In the genomic region with DNA sequence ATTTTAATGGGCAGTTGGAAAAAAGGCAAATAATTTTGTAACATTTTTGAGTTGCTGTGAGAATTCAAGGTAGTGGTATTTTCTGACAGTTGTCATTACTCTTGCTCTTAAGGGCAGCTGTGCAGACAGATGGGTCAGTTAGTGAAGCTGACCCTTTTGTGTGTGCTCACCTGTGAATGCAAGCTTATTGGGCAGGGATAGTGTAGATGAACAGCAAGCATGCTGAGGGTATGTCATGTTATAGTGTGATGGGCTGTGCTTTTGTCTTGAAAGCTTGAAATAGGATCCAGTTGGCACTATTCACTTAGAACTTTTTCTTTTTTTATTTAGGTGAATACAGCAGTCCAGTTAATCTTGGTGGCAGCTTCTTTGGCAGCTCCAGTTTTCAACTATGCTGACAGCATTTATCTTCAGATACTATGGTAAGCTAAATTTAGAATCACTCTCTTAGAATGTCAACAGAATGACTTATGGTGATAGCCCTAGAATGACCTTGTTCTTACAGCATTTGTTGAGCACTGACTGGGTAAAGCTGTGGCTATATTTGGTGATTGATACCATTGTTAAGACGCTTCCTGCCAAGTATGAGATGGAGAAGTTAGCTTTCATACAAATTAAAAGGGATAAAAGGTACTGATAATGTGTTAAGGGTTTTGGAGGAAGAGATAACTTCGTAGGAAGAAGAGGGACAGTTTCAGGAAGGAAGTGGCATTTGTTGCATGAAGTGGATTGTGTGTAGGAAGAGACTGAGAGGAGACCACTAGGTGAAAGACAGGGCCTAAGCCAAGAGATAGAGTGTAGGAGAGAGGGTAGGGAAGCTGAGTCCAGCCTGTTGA, we compare ENCODE assay signal across 16 cellular contexts. TPM values are rescaled to one million over a fixed set of nuclear protein-coding genes. Genes with fewer than 3 reads are reported as not detected.
DNase-seq lines count a peak whose midpoint lies in the region; ATAC-seq, FAIRE-seq and TF ChIP-seq lines count a peak whose summit lies in the region.
"Had no signal": no experiment of that assay in that cellular context is flagged by ENCODE, and none has a peak within 500 bp of the region (broad histone marks: within the 10 kb centered on the region; RNA-seq: fewer than 3 reads in every experiment).

No MANE protein-coding gene starts in this region.

- intact Hi-C loops in endothelial cell of umbilical vein (cut with micrococcal nuclease), result no loop called here

- peak overlapping the region; percentile 31 for H3K4me2 ChIP-seq in endothelial cell of umbilical vein (ENCODE audit: insufficient read depth, low read length)

- no peak for ATAC-seq in left lobe of liver
- no peak for ATAC-seq in HG03521 (IDR thresholded peaks at IDR 0.05; ENCODE audit: unreplicated experiment)
- ATAC-seq in GM21576 (IDR thresholded peaks at IDR 0.05; ENCODE audit: unreplicated experiment), result no peak
- ATAC-seq: stimulated activated naive B cell treated with anti-CD40 and anti-IgM and Interleukin-4, amounts not matched to agents 10 μg/mL and 1 μg/mL and 100 μg/mL, for 72 hours had no signal

- CTCF ChIA-PET in endothelial cell of umbilical vein (lab: Charles Lee), result interaction anchor here (0.7 to 1.8 kb wide), 5 partner anchors 10 to 504 kb away, joined by 3 to 4 read pairs (median 4); no protein-coding TSS in a partner anchor

- FAIRE-seq in endothelial cell of umbilical vein (lab: Jason Lieb, UNC), result no peak
- FAIRE-seq: A204.1 had no signal

- H4K20me1 ChIP-seq in endothelial cell of umbilical vein (replicated peaks; ENCODE audit: control insufficient read depth, extremely low read depth, insufficient read depth, low read length), result no peaks in the 10 kb centered on the region

- TF ChIP-seq POLR2A in endothelial cell of umbilical vein (IDR thresholded peaks at IDR 0.05; ENCODE audit: low read depth, low read length), result no peak

- H3K36me3 ChIP-seq in endothelial cell of umbilical vein (ENCODE audit: control insufficient read depth in 2 of 2, extremely low read depth in 1 of 2, insufficient read depth in 2 of 2, low read length in 2 of 2) (peaks cover 5 to 10% of the 10 kb centered on the region in 2 experiments), neutrophil (peaks cover 41% of the 10 kb centered on the region)

- no peaks in the 10 kb centered on the region for H3K27me3 ChIP-seq in endothelial cell of umbilical vein (ENCODE audit: control insufficient read depth in 2 of 2, insufficient read depth in 2 of 2, low read length in 2 of 2)
- no peaks in the 10 kb centered on the region for H3K27me3 ChIP-seq in neutrophil
- H3K27me3 ChIP-seq: SJSA1 had no signal

- H3K27ac ChIP-seq in endothelial cell of umbilical vein (ENCODE audit: insufficient read depth, low read depth, low read length) (peak overlapping the region; percentile 53), neutrophil (peak overlapping the region; percentile 41)
- H3K27ac ChIP-seq: SJSA1 had no signal

- POLR2A ChIA-PET in endothelial cell of umbilical vein (lab: Charles Lee), result no interaction called here

- H3K9ac ChIP-seq in endothelial cell of umbilical vein (replicated peaks; ENCODE audit: extremely low read depth, insufficient read depth, low read length), result no peak overlapping the region

- no TSS peak for BruUV-seq in endothelial cell of umbilical vein (replicated peaks; lab: Mats Ljungman, UMichigan)

- H3K4me1 ChIP-seq in endothelial cell of umbilical vein (ENCODE audit: control insufficient read depth, extremely low read depth, insufficient read depth, low read length) (peaks cover 15% of the 10 kb centered on the region), neutrophil (ENCODE audit: control insufficient read depth in 1 of 2, insufficient read depth in 1 of 2, low read depth in 1 of 2, low read length in 1 of 2) (peaks cover 13 to 15% of the 10 kb centered on the region in 2 experiments)
- H3K4me1 ChIP-seq: SJSA1 had no signal

- no peaks in the 10 kb centered on the region for H3K9me3 ChIP-seq in endothelial cell of umbilical vein (replicated peaks; ENCODE audit: control insufficient read depth, insufficient read depth, low read length)
- no peaks in the 10 kb centered on the region for H3K9me3 ChIP-seq in neutrophil
- H3K9me3 ChIP-seq: SJSA1 had no signal

- dilution Hi-C loops in endothelial cell of umbilical vein (cut with MboI; ENCODE audit: extremely low pct_ligation_motif_present, low sequenced_read_pairs), result no loop called here

- H3K9me1 ChIP-seq in endothelial cell of umbilical vein (replicated peaks; ENCODE audit: control insufficient read depth, extremely low read depth, insufficient read depth, low read length), result no peaks in the 10 kb centered on the region

- H3K4me3 ChIP-seq in endothelial cell of umbilical vein (replicated peaks in 1 of 3; ENCODE audit: insufficient read depth in 1 of 3, low read depth in 1 of 3, low read length in 3 of 3), result no peak overlapping the region
- no peak overlapping the region for H3K4me3 ChIP-seq in neutrophil (ENCODE audit: low read depth in 1 of 2, low read length in 1 of 2)
- H3K4me3 ChIP-seq: SJSA1 had no signal

- no peak overlapping the region for H2AFZ ChIP-seq in endothelial cell of umbilical vein (ENCODE audit: low read depth, low read length)

- TF ChIP-seq CTCF in endothelial cell of umbilical vein (IDR thresholded peaks at IDR 0.05; ENCODE audit: extremely low read depth in 1 of 2, insufficient read depth in 1 of 2, low read depth in 1 of 2, low read length in 2 of 2), result no peak
- no peak for TF ChIP-seq CTCF in neutrophil (IDR thresholded peaks at IDR 0.05)

- H3K79me2 ChIP-seq in endothelial cell of umbilical vein (ENCODE audit: control insufficient read depth, insufficient read depth, low read length), result no peaks in the 10 kb centered on the region

- DNase-seq in NOMO-1 treated with DMSO at 0.1 percent for 48 hours (lab: John Stamatoyannopoulos, UW; ENCODE audit: unreplicated experiment), result peak; percentile 32
- DNase-seq in NOMO-1 treated with dmso at 0.1 percent for 144 hours (lab: John Stamatoyannopoulos, UW; ENCODE audit: unreplicated experiment), result no peak
- peak; percentile 79 for DNase-seq in OCI-M1 (lab: John Stamatoyannopoulos, UW)
- DNase-seq in endothelial cell of umbilical vein (ENCODE audit: low read depth, low spot score), result peak; percentile 82
- DNase-seq in left lobe of liver (ENCODE audit: low spot score), result no peak
- DNase-seq: central memory CD4-positive, alpha-beta T cell; DND-41; glutamatergic neuron; NCI-H2227 treated with DMSO at 0.1 percent for 48 hours; stimulated activated naive B cell treated with anti-CD40 and anti-IgM and Interleukin-4, amounts not matched to agents 10 μg/mL and 1 μg/mL and 100 μg/mL, for 72 hours had no signal

TF ChIP-seq in endothelial cell of umbilical vein, 7 proteins besides CTCF, POLR2A, EP300 and RAD21:
- peak; percentile 15 for TF ChIP-seq JUN (IDR thresholded peaks at IDR 0.05; ENCODE audit: borderline replicate concordance, insufficient read depth, insufficient read length, low read depth)
- no peak for TF ChIP-seq MYC (IDR thresholded peaks at IDR 0.05; ENCODE audit: low read depth, low read length)

RNA-seq across cellular contexts. Expression of a gene that starts 19.5 kb away (rescaled TPM):
- total RNA-seq in endothelial cell of umbilical vein (not detected in 2 replicates), left lobe of liver (0.40 TPM)
- polyA plus RNA-seq in endothelial cell of umbilical vein, result 0.03 TPM in 1 of 2 replicates, not detected in the other
- polyA plus RNA-seq in endothelial cell of umbilical vein (2011; cell fraction: cytosol; rRNA removed), result not detected in 2 replicates
- 0.05 TPM in 1 of 2 replicates, not detected in the other for polyA plus RNA-seq in endothelial cell of umbilical vein (2011; cell fraction: nucleus; rRNA removed)
- not detected in 2 replicates for polyA plus RNA-seq in endothelial cell of umbilical vein (2012)
- polyA minus RNA-seq in endothelial cell of umbilical vein, result 0.13 TPM in 1 of 2 replicates, not detected in the other
- not detected for polyA minus RNA-seq in endothelial cell of umbilical vein (2011; cell fraction: cytosol; rRNA and poly(A)+ RNA removed)
- not detected in 2 replicates for polyA minus RNA-seq in endothelial cell of umbilical vein (2011; cell fraction: nucleus; rRNA and poly(A)+ RNA removed)
- total RNA-seq: activated CD8-positive, alpha-beta memory T cell treated with anti-CD3 and anti-CD28 coated beads for 36 hours; SJSA1 had no signal

RNA-seq across cellular contexts. Expression of a gene that starts 28.4 kb away (rescaled TPM):
- 38.5 and 41.6 TPM in 2 replicates for total RNA-seq in endothelial cell of umbilical vein
- polyA plus RNA-seq in endothelial cell of umbilical vein, result 54.8 and 60.0 TPM in 2 replicates
- polyA plus RNA-seq in endothelial cell of umbilical vein (2011; cell fraction: cytosol; rRNA removed), result 40.8 and 45.5 TPM in 2 replicates
- polyA plus RNA-seq in endothelial cell of umbilical vein (2011; cell fraction: nucleus; rRNA removed), result 49.1 and 49.3 TPM in 2 replicates
- 49.3 and 63.4 TPM in 2 replicates for polyA plus RNA-seq in endothelial cell of umbilical vein (2012)
- 60.0 and 62.5 TPM in 2 replicates for polyA minus RNA-seq in endothelial cell of umbilical vein
- polyA minus RNA-seq in endothelial cell of umbilical vein (2011; cell fraction: cytosol; rRNA and poly(A)+ RNA removed), result 13.2 TPM
- polyA minus RNA-seq in endothelial cell of umbilical vein (2011; cell fraction: nucleus; rRNA and poly(A)+ RNA removed), result 13.3 and 35.1 TPM in 2 replicates
- total RNA-seq in left lobe of liver, result 67.6 TPM

Comparison
In these comparisons a context has a peak if more than half of its experiments do, and no peak if none do; other contexts are left out.
1. DNase-seq: peak in NOMO-1 treated with DMSO at 0.1 percent for 48 hours (single experiment), OCI-M1 (single experiment) and endothelial cell of umbilical vein (single experiment); none in NOMO-1 treated with dmso at 0.1 percent for 144 hours (single experiment) and left lobe of liver (single experiment).